10 cellular contexts compared by ENCODE assay signal in genomic region chr5:43702815-43703214, GRCh38.
A peak's percentile ranks its signal among the peaks of the same experiment; 100 is the strongest.
DNase-seq lines count a peak whose midpoint lies in the region; ATAC-seq and TF ChIP-seq lines count a peak whose summit lies in the region.
"Had no signal": no experiment of that assay in that cellular context is flagged by ENCODE, and none has a peak within 500 bp of the region (broad histone marks: within the 10 kb centered on the region; RNA-seq: fewer than 3 reads in every experiment).

No MANE protein-coding gene starts in this region.

- TF ChIP-seq CTCF in HEK293 (tag by site-specific recombination; IDR thresholded peaks at IDR 0.05), result no peak
- TF ChIP-seq CTCF in foreskin fibroblast (IDR thresholded peaks at IDR 0.05; ENCODE audit: low read depth, low read length), result no peak
- no peak for TF ChIP-seq CTCF in ascending aorta (IDR thresholded peaks at IDR 0.05)

- no peak for ATAC-seq in GM18519 (IDR thresholded peaks at IDR 0.05; ENCODE audit: low FRiP score, unreplicated experiment)

- H3K4me1 ChIP-seq in HEK293 (ENCODE audit: control insufficient read depth, insufficient read depth, low read length), result no peaks in the 10 kb centered on the region
- H3K4me1 ChIP-seq in SJCRH30, result peaks cover 8% of the 10 kb centered on the region; the same call in 1 of the 2 replicates
- no peaks in the 10 kb centered on the region for H3K4me1 ChIP-seq in ascending aorta

- H3K9me3 ChIP-seq in HEK293 (ENCODE audit: control insufficient read depth, insufficient read depth, low read depth, low read length) (no peaks in the 10 kb centered on the region), SJCRH30 (replicated peaks) (peaks cover 2% of the 10 kb centered on the region; the same call in 1 of the 2 replicates), ascending aorta (no peaks in the 10 kb centered on the region)

- H3K27ac ChIP-seq in HEK293 (ENCODE audit: extremely low read depth, low read depth, low read length), result no peak overlapping the region
- no peak overlapping the region for H3K27ac ChIP-seq in SJCRH30
- H3K27ac ChIP-seq in ascending aorta, result no peak overlapping the region

- CTCF ChIA-PET in HEK293 (lab: Yijun Ruan, JAX), result interaction anchor here (0.6 to 0.7 kb wide), 2 partner anchors 12 to 944 kb away, joined by 3 to 6 read pairs; no protein-coding TSS in a partner anchor

- DNase-seq in AG20443 (ENCODE audit: low spot score), result peak; percentile 40
- DNase-seq in SJCRH30, result peak; percentile 7 to 63
- DNase-seq in foreskin fibroblast, result peak; percentile 39 to 72
- no peak for DNase-seq in stimulated activated CD4-positive, alpha-beta T cell treated with anti-CD3 and anti-CD28 coated beads, Interleukin-4, amount 100 ng/mL, for 24 hours
- no peak for DNase-seq in ascending aorta (ENCODE audit: low spot score in 2 of 2)
- no peak for DNase-seq in CD1c-positive myeloid dendritic cell (ENCODE audit: extremely low spot score)
- DNase-seq: stimulated activated CD4-positive, alpha-beta T cell treated with anti-CD3 and anti-CD28 coated beads, Interleukin-4, amount 100 ng/mL, for 4 hours; T-helper 9 cell had no signal

- peaks cover 0 to 12% of the 10 kb centered on the region in 2 experiments; a peak in 1 of 3 replicates for H3K36me3 ChIP-seq in HEK293 (ENCODE audit: control insufficient read depth in 2 of 2, insufficient read depth in 1 of 2, low read length in 2 of 2)
- peaks cover 35% of the 10 kb centered on the region for H3K36me3 ChIP-seq in SJCRH30
- H3K36me3 ChIP-seq in ascending aorta, result peaks cover 11 to 33% of the 10 kb centered on the region in 2 donors

- H3K4me3 ChIP-seq in HEK293 (ENCODE audit: low read depth, low read length) (no peak overlapping the region), SJCRH30 (no peak overlapping the region), foreskin fibroblast (ENCODE audit: low read depth in 1 of 2, low read length in 2 of 2) (no peak overlapping the region), ascending aorta (no peak overlapping the region)

- H3K27me3 ChIP-seq in SJCRH30, result no peaks in the 10 kb centered on the region
- H3K27me3 ChIP-seq in ascending aorta, result no peaks in the 10 kb centered on the region

- intact Hi-C loops in ascending aorta (cut with DNase I), result loop anchor here (5.0 kb wide), 1 partner anchor 41 kb away; no protein-coding TSS in a partner anchor

- POLR2A ChIA-PET in HEK293 (lab: Yijun Ruan, JAX), result no interaction called here

TF ChIP-seq in HEK293, 187 proteins besides CTCF, POLR2A, EP300 and RAD21:
- TF ChIP-seq GLI4 (tag by site-specific recombination; IDR thresholded peaks at IDR 0.05) (no peak), ATF2 (tag by site-specific recombination; IDR thresholded peaks at IDR 0.05; ENCODE audit: low read depth) (no peak), ZBTB17 (tag by site-specific recombination; IDR thresholded peaks at IDR 0.05) (0 out of 2 replicates have a peak, but pooled peaks have one; percentile 19), ZNF791 (tag by site-specific recombination; IDR thresholded peaks at IDR 0.05) (no peak), ZNF544 (tag by site-specific recombination; IDR thresholded peaks at IDR 0.05) (no peak), ZNF560 (tag by site-specific recombination; IDR thresholded peaks at IDR 0.05; ENCODE audit: borderline replicate concordance) (no peak), OSR2 (tag by site-specific recombination; IDR thresholded peaks at IDR 0.05) (0 out of 2 replicates have a peak, but pooled peaks have one; percentile 42), FEZF1 (tag by site-specific recombination; IDR thresholded peaks at IDR 0.05) (peak; percentile 48; the same call in 1 of the 2 replicates), ZNF510 (tag by site-specific recombination; IDR thresholded peaks at IDR 0.05; ENCODE audit: insufficient replicate concordance) (no peak), INSM2 (tag by site-specific recombination; IDR thresholded peaks at IDR 0.05) (no peak), ZSCAN18 (tag by site-specific recombination; IDR thresholded peaks at IDR 0.05) (no peak), ZFHX2 (tag by site-specific recombination; conservative IDR thresholded peaks at IDR 0.05) (peak; percentile 44; the same call in 1 of the 2 replicates)

Comparison
In these comparisons a context has a peak if more than half of its experiments do, and no peak if none do; other contexts are left out.
1. DNase-seq: peak in AG20443 (single experiment), SJCRH30 (2 of 2) and foreskin fibroblast (2 of 2); none in stimulated activated CD4-positive, alpha-beta T cell treated with anti-CD3 and anti-CD28 coated beads, Interleukin-4, amount 100 ng/mL, for 24 hours (single experiment), ascending aorta (0 of 2) and CD1c-positive myeloid dendritic cell (single experiment).